ENCODE assay signal across 29 cellular contexts in genomic region chr13:28586585-28587540, GRCh38.
DNase-seq lines count a peak whose midpoint lies in the region; ATAC-seq and TF ChIP-seq lines count a peak whose summit lies in the region.
"Had no signal": no experiment of that assay in that cellular context is flagged by ENCODE, and none has a peak within 500 bp of the region (broad histone marks: within the 10 kb centered on the region; RNA-seq: fewer than 3 reads in every experiment).

No MANE protein-coding gene starts in this region.

- 0 out of 2 replicates have a peak overlapping the region, but pooled peaks have one; percentile 11 for H2AFZ ChIP-seq in OCI-LY3 (ENCODE audit: low read depth, low read length)
- H2AFZ ChIP-seq: parathyroid adenoma had no signal

- no peaks in the 10 kb centered on the region for H4K20me1 ChIP-seq in OCI-LY3 (ENCODE audit: insufficient read depth, low read length)

- no peak overlapping the region for H3K4me3 ChIP-seq in H7 (ENCODE audit: insufficient read depth, low read depth, low read length)
- no peak overlapping the region for H3K4me3 ChIP-seq in OCI-LY3 (ENCODE audit: low read length)
- H3K4me3 ChIP-seq in iPS-20b (ENCODE audit: low read length), result peak overlapping the region; percentile 29; the same call in 1 of the 2 replicates
- H3K4me3 ChIP-seq: A549, breast epithelium, gastrocnemius medialis, MG63, Peyer's patch, skin epidermis, upper lobe of left lung had no signal

- H3K9me3 Mint-ChIP-seq in T-cell, result no peaks in the 10 kb centered on the region
- H3K9me3 Mint-ChIP-seq in nephron progenitor cell, result no peaks in the 10 kb centered on the region
- H3K9me3 Mint-ChIP-seq: activated naive CD8-positive, alpha-beta T cell treated with anti-CD3 and anti-CD28 coated beads for 36 hours; activated T-cell treated with anti-CD3 and anti-CD28 coated beads, Interleukin-2, amount 50 U/mL, for 24 hours; CD8-positive, alpha-beta T cell; stimulated activated naive B cell treated with anti-CD40 and anti-IgM and Interleukin-4, amounts not matched to agents 10 μg/mL and 1 μg/mL and 100 μg/mL, for 72 hours had no signal

- H3K4me2 ChIP-seq in OCI-LY3 (ENCODE audit: low read length), result peak overlapping the region; percentile 8; the same call in 1 of the 2 replicates
- H3K4me2 ChIP-seq: A549, KMS-11 had no signal

- ATAC-seq in T-cell (replicated peaks in 1 of 4) (no peak), GM21619 (IDR thresholded peaks at IDR 0.05; ENCODE audit: unreplicated experiment) (no peak)
- ATAC-seq: A549; CD8-positive, alpha-beta T cell; gastrocnemius medialis; stimulated activated naive B cell treated with anti-CD40 and anti-IgM and Interleukin-4, amounts not matched to agents 10 μg/mL and 1 μg/mL and 100 μg/mL, for 72 hours had no signal

- TF ChIP-seq CTCF in OCI-LY3 (IDR thresholded peaks at IDR 0.05; ENCODE audit: low read depth, low read length), result no peak
- no peak for TF ChIP-seq CTCF in nephron progenitor cell (IDR thresholded peaks at IDR 0.05)

- H3K36me3 ChIP-seq in H7 (replicated peaks; ENCODE audit: control insufficient read depth, insufficient read depth, low read length), result no peaks in the 10 kb centered on the region
- no peaks in the 10 kb centered on the region for H3K36me3 ChIP-seq in OCI-LY3 (replicated peaks; ENCODE audit: low read depth, low read length)
- no peaks in the 10 kb centered on the region for H3K36me3 ChIP-seq in iPS-20b (ENCODE audit: insufficient read depth, low read depth, low read length)
- H3K36me3 ChIP-seq: breast epithelium, gastrocnemius medialis, MG63, Peyer's patch, upper lobe of left lung had no signal

- peaks cover 6 to 7% of the 10 kb centered on the region in 2 donors for H3K27me3 Mint-ChIP-seq in T-cell
- peaks cover 3% of the 10 kb centered on the region for H3K27me3 Mint-ChIP-seq in nephron progenitor cell (ENCODE audit: low read depth, poor library complexity)

- no peak overlapping the region for H3K4me3 Mint-ChIP-seq in T-cell
- H3K4me3 Mint-ChIP-seq in nephron progenitor cell, result no peak overlapping the region
- H3K4me3 Mint-ChIP-seq: activated naive CD8-positive, alpha-beta T cell treated with anti-CD3 and anti-CD28 coated beads for 36 hours; activated T-cell treated with anti-CD3 and anti-CD28 coated beads, Interleukin-2, amount 50 U/mL, for 24 hours; CD8-positive, alpha-beta T cell; stimulated activated naive B cell treated with anti-CD40 and anti-IgM and Interleukin-4, amounts not matched to agents 10 μg/mL and 1 μg/mL and 100 μg/mL, for 72 hours had no signal

- DNase-seq in A172 (ENCODE audit: low spot score), result peak; percentile 30
- DNase-seq in H7, result peak; percentile 49
- DNase-seq in T-cell, result no peak
- DNase-seq in nephron progenitor cell, result no peak
- DNase-seq in superior temporal gyrus (ENCODE audit: extremely low spot score), result no peak
- DNase-seq: activated gamma-delta T cell; activated naive CD8-positive, alpha-beta T cell treated with anti-CD3 and anti-CD28 coated beads for 36 hours; activated T-cell treated with anti-CD3 and anti-CD28 coated beads, Interleukin-2, amount 50 U/mL, for 24 hours; anterior cingulate cortex; CD8-positive, alpha-beta T cell; gastrocnemius medialis; MG63; NCI-H1105; NCI-H2029; NCI-H526 treated with DMSO at 0.1 percent for 48 hours; Peyer's patch; SHP77 treated with DMSO at 0.1 percent for 48 hours; stimulated activated naive B cell treated with anti-CD40 and anti-IgM and Interleukin-4, amounts not matched to agents 10 μg/mL and 1 μg/mL and 100 μg/mL, for 72 hours; substantia nigra; upper lobe of left lung had no signal

- H3K27ac Mint-ChIP-seq in T-cell (peak overlapping the region in 1 of 2 donors; percentile 23), nephron progenitor cell (no peak overlapping the region)
- H3K27ac Mint-ChIP-seq: activated naive CD8-positive, alpha-beta T cell treated with anti-CD3 and anti-CD28 coated beads for 36 hours; activated T-cell treated with anti-CD3 and anti-CD28 coated beads, Interleukin-2, amount 50 U/mL, for 24 hours; CD8-positive, alpha-beta T cell; stimulated activated naive B cell treated with anti-CD40 and anti-IgM and Interleukin-4, amounts not matched to agents 10 μg/mL and 1 μg/mL and 100 μg/mL, for 72 hours had no signal

- H3K4me1 Mint-ChIP-seq in T-cell, result peaks cover 9 to 11% (median 9%) of the 10 kb centered on the region in 3 donors
- peaks cover 38% of the 10 kb centered on the region for H3K4me1 Mint-ChIP-seq in nephron progenitor cell

- H3K9ac ChIP-seq in OCI-LY3 (ENCODE audit: low read length) (no peak overlapping the region), iPS-20b (ENCODE audit: low read depth, low read length) (no peak overlapping the region)
- H3K9ac ChIP-seq: KMS-11, parathyroid adenoma had no signal

- CTCF ChIA-PET in T-cell (lab: Charles Lee), result no interaction called here

- H3K36me3 Mint-ChIP-seq in T-cell, result no peaks in the 10 kb centered on the region
- no peaks in the 10 kb centered on the region for H3K36me3 Mint-ChIP-seq in nephron progenitor cell (ENCODE audit: low read depth)
- H3K36me3 Mint-ChIP-seq: activated naive CD8-positive, alpha-beta T cell treated with anti-CD3 and anti-CD28 coated beads for 36 hours; CD8-positive, alpha-beta T cell; stimulated activated naive B cell treated with anti-CD40 and anti-IgM and Interleukin-4, amounts not matched to agents 10 μg/mL and 1 μg/mL and 100 μg/mL, for 72 hours had no signal

- H3K4me1 ChIP-seq in OCI-LY3 (ENCODE audit: low read length) (peaks cover 35% of the 10 kb centered on the region), iPS-20b (ENCODE audit: insufficient read depth, low read length) (peaks cover 16% of the 10 kb centered on the region)
- H3K4me1 ChIP-seq: A549, breast epithelium, gastrocnemius medialis, parathyroid adenoma, Peyer's patch, upper lobe of left lung had no signal

- H3K27me3 ChIP-seq in H7 (ENCODE audit: control insufficient read depth, insufficient read depth, low read length) (no peaks in the 10 kb centered on the region), OCI-LY3 (ENCODE audit: low read depth, low read length) (no peaks in the 10 kb centered on the region), iPS-20b (ENCODE audit: insufficient read depth, low read length) (no peaks in the 10 kb centered on the region)
- H3K27me3 ChIP-seq: breast epithelium, gastrocnemius medialis, MG63, Peyer's patch, upper lobe of left lung had no signal

- no peak overlapping the region for H3K27ac ChIP-seq in OCI-LY3 (ENCODE audit: low read length)
- no peak overlapping the region for H3K27ac ChIP-seq in iPS-20b (ENCODE audit: low read length)
- H3K27ac ChIP-seq: A549, breast epithelium, gastrocnemius medialis, KMS-11, parathyroid adenoma, Peyer's patch, skin epidermis, upper lobe of left lung, VCaP had no signal

- H3K9me3 ChIP-seq in OCI-LY3 (ENCODE audit: insufficient read depth, low read length), result no peaks in the 10 kb centered on the region
- H3K9me3 ChIP-seq in iPS-20b (ENCODE audit: insufficient read depth, low read depth, low read length), result no peaks in the 10 kb centered on the region
- H3K9me3 ChIP-seq: A549, breast epithelium, gastrocnemius medialis, MG63, Peyer's patch, upper lobe of left lung had no signal

- POLR2A ChIA-PET in T-cell (lab: Charles Lee), result no interaction called here

- H3K79me2 ChIP-seq in OCI-LY3 (ENCODE audit: low read length), result no peaks in the 10 kb centered on the region
- H3K79me2 ChIP-seq: parathyroid adenoma had no signal

Comparison
In these comparisons a context has a peak if more than half of its experiments do, and no peak if none do; other contexts are left out.
1. DNase-seq: peak in A172 (single experiment) and H7 (single experiment); none in T-cell (0 of 34), nephron progenitor cell (single experiment) and superior temporal gyrus (single experiment).